In the genomic region with DNA sequence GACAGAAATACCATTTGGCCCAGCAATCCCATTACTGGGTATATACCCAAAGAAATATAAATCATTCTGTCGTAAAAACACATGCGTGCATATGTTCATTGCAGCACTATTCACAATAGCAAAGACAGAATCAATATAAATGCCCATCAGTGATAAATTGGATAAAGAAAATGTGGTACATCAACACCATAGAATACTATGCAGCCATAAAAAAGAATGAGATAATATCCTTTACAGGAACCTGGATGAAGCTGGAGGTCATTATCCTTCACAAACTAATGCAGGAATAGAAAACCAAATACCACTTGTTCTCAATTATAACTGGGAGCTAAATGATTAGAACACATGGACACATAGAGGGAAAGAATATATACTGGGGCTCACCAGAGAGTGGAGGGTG, we compare ENCODE assay signal across 8 cellular contexts.
"Had no signal": no experiment of that assay in that cellular context is flagged by ENCODE, and none has a peak within 500 bp of the region (broad histone marks: within the 10 kb centered on the region; RNA-seq: fewer than 3 reads in every experiment).

No MANE protein-coding gene starts in this region.

- FAIRE-seq: G401.6, GM12878, GM12891, GM12892, GM18507, GM19239 had no signal

- ATAC-seq: GM12878 had no signal

- H3K4me3 ChIP-seq: GM12878 had no signal

- DNase-seq: GDM1, GF-D8 had no signal
